Comparison of ENCODE assay signal across 18 cellular contexts in genomic region chr4:123589361-123589760, GRCh38.
DNase-seq lines count a peak whose midpoint lies in the region; ATAC-seq and TF ChIP-seq lines count a peak whose summit lies in the region.
"Had no signal": no experiment of that assay in that cellular context is flagged by ENCODE, and none has a peak within 500 bp of the region (broad histone marks: within the 10 kb centered on the region; RNA-seq: fewer than 3 reads in every experiment).

No MANE protein-coding gene starts in this region.

- no peak for TF ChIP-seq POLR2A in transverse colon (IDR thresholded peaks at IDR 0.05)

- peak overlapping the region; percentile 32 for H3K27ac ChIP-seq in left ventricle myocardium inferior (replicated peaks)
- H3K27ac ChIP-seq in PC-3 (ENCODE audit: low read length) = peak overlapping the region; percentile 98
- peak overlapping the region; percentile 95 for H3K27ac ChIP-seq in mesenchymal stem cell (ENCODE audit: low read length, poor library complexity, severe bottlenecking)
- H3K27ac ChIP-seq in transverse colon = peak overlapping the region; percentile 65 to 83 (median 78)
- peak overlapping the region in 1 of 2 donors; percentile 70 for H3K27ac ChIP-seq in aorta (ENCODE audit: low read depth in 1 of 2, low read length in 2 of 2)
- H3K27ac ChIP-seq: cardiac muscle cell had no signal

- no peak overlapping the region for H2AK5ac ChIP-seq in mesenchymal stem cell (ENCODE audit: low read length, severe bottlenecking)

- no peaks in the 10 kb centered on the region for H3K79me2 ChIP-seq in PC-3 (ENCODE audit: low read length)
- H3K79me2 ChIP-seq: parathyroid adenoma had no signal

- H2BK5ac ChIP-seq in mesenchymal stem cell (ENCODE audit: low read depth, low read length, poor library complexity, severe bottlenecking) = no peak overlapping the region

- no peak for TF ChIP-seq EP300 in transverse colon (IDR thresholded peaks at IDR 0.05; ENCODE audit: low read depth)

- no peak overlapping the region for H3K23ac ChIP-seq in mesenchymal stem cell (ENCODE audit: low read length in 2 of 2)

- intact Hi-C loops in left ventricle myocardium inferior (cut with micrococcal nuclease) = no loop called here
- intact Hi-C loops in cardiac septum (cut with DNase I) = no loop called here
- intact Hi-C loops in PC-3 (cut with micrococcal nuclease) = loop anchor here (2.0 to 5.0 kb wide), 2 partner anchors 27 to 467 kb away; no protein-coding TSS in a partner anchor
- intact Hi-C loops in transverse colon (cut with DNase I; ENCODE audit: low total_unique reads) = no loop called here
- intact Hi-C loops in aorta (cut with DNase I) = loop anchor here in 1 of 2 donors (5.0 kb wide), 1 partner anchor 63 kb away; no protein-coding TSS in a partner anchor

- DNase-seq in left ventricle myocardium inferior = no peak
- DNase-seq in cardiac septum (ENCODE audit: low spot score) = no peak
- no peak for DNase-seq in PC-3
- no peak for DNase-seq in mesenchymal stem cell
- DNase-seq in transverse colon = no peak
- DNase-seq in aorta = no peak
- no peak for DNase-seq in kidney glomerular epithelial cell (lab: John Stamatoyannopoulos, UW)
- no peak for DNase-seq in activated T-cell treated with anti-CD3 and anti-CD28 coated beads for 4 hours
- DNase-seq: activated CD4-positive, alpha-beta memory T cell treated with anti-CD3 and anti-CD28 coated beads for 36 hours; activated T-cell treated with anti-CD3 and anti-CD28 coated beads, Interleukin-2, amount 50 U/mL, for 48 hours; effector memory CD4-positive, alpha-beta T cell; Kasumi-1; NCI-H1694; NCI-H446; stimulated activated naive CD4-positive, alpha-beta T cell treated with Interleukin-2 at 50 U/mL for 16 hours had no signal

- H3K4me3 ChIP-seq in left ventricle myocardium inferior = no peak overlapping the region
- peak overlapping the region; percentile 45; the same call in 1 of the 2 replicates for H3K4me3 ChIP-seq in PC-3 (ENCODE audit: low read length)
- H3K4me3 ChIP-seq in mesenchymal stem cell (ENCODE audit: insufficient read depth in 1 of 2, low read depth in 1 of 2, low read length in 2 of 2) = no peak overlapping the region
- no peak overlapping the region for H3K4me3 ChIP-seq in transverse colon
- no peak overlapping the region for H3K4me3 ChIP-seq in aorta (ENCODE audit: low read length in 2 of 2)
- H3K4me3 ChIP-seq: cardiac muscle cell, mucosa of descending colon had no signal

- H2AFZ ChIP-seq in PC-3 (ENCODE audit: low read length) (no peak overlapping the region), mesenchymal stem cell (ENCODE audit: low read depth, low read length) (no peak overlapping the region)
- H2AFZ ChIP-seq: parathyroid adenoma had no signal

- H2BK15ac ChIP-seq in mesenchymal stem cell (ENCODE audit: low read depth, poor library complexity, severe bottlenecking) = no peak overlapping the region

- no peaks in the 10 kb centered on the region for H3K36me3 ChIP-seq in left ventricle myocardium inferior
- H3K36me3 ChIP-seq in PC-3 (ENCODE audit: low read depth, low read length) = no peaks in the 10 kb centered on the region
- no peaks in the 10 kb centered on the region for H3K36me3 ChIP-seq in mesenchymal stem cell (ENCODE audit: control insufficient read depth in 1 of 2, insufficient read depth in 2 of 2, low read depth in 1 of 2, low read length in 2 of 2)
- no peaks in the 10 kb centered on the region for H3K36me3 ChIP-seq in transverse colon
- no peaks in the 10 kb centered on the region for H3K36me3 ChIP-seq in aorta (ENCODE audit: control insufficient read depth in 1 of 2, insufficient read depth in 2 of 2, low read length in 1 of 2)
- H3K36me3 ChIP-seq: cardiac muscle cell had no signal

- no peaks in the 10 kb centered on the region for H4K20me1 ChIP-seq in PC-3 (ENCODE audit: low read length)

- H3K9me3 ChIP-seq in left ventricle myocardium inferior (replicated peaks) (no peaks in the 10 kb centered on the region), PC-3 (ENCODE audit: low read length) (no peaks in the 10 kb centered on the region), mesenchymal stem cell (ENCODE audit: control insufficient read depth, low read length) (no peaks in the 10 kb centered on the region), transverse colon (no peaks in the 10 kb centered on the region), aorta (ENCODE audit: control insufficient read depth, low read length) (no peaks in the 10 kb centered on the region)
- H3K9me3 ChIP-seq: mucosa of descending colon had no signal

- in situ Hi-C loops in transverse colon (cut with MboI; ENCODE audit: low pct_ligation_motif_present in 1 of 4, low pct_unique_long_range_greater_than_20kb in 1 of 4, low sequenced_read_pairs in 3 of 4) = loop anchor here in 1 of 4 donors (25.0 kb wide), 1 partner anchor 1123 kb away; the partner anchor contains the start of gene ANKRD50

- no peak overlapping the region for H2BK12ac ChIP-seq in mesenchymal stem cell (ENCODE audit: low read length in 2 of 2)

- no peak for TF ChIP-seq CTCF in left ventricle myocardium inferior (IDR thresholded peaks at IDR 0.05; ENCODE audit: borderline replicate concordance)
- no peak for TF ChIP-seq CTCF in PC-3 (conservative IDR thresholded peaks at IDR 0.05; ENCODE audit: low read depth, low read length)
- no peak for TF ChIP-seq CTCF in transverse colon (IDR thresholded peaks at IDR 0.05)

- H3F3A ChIP-seq in PC-3 (ENCODE audit: low read length, unreplicated experiment) = peaks cover 11% of the 10 kb centered on the region

- H3K9ac ChIP-seq in PC-3 (ENCODE audit: low read length) (peak overlapping the region; percentile 62; the same call in 1 of the 2 replicates), mesenchymal stem cell (ENCODE audit: low read length) (no peak overlapping the region)
- H3K9ac ChIP-seq: parathyroid adenoma had no signal

- H2BK120ac ChIP-seq in mesenchymal stem cell (ENCODE audit: low read depth, low read length) = no peak overlapping the region

- H3K79me1 ChIP-seq in mesenchymal stem cell (replicated peaks; ENCODE audit: low read length, poor library complexity, severe bottlenecking) = no peaks in the 10 kb centered on the region

- no peaks in the 10 kb centered on the region for H3K9me2 ChIP-seq in PC-3 (replicated peaks; ENCODE audit: low read length)

- H4K8ac ChIP-seq in mesenchymal stem cell (ENCODE audit: low read length) = no peak overlapping the region

- H4K91ac ChIP-seq in mesenchymal stem cell (ENCODE audit: low read length) = no peak overlapping the region

- CTCF ChIA-PET in PC-3 (lab: Charles Lee) = no interaction called here

- H3K18ac ChIP-seq in mesenchymal stem cell (ENCODE audit: low read depth in 1 of 2, low read length in 2 of 2) = no peak overlapping the region

- no peak overlapping the region for H3K14ac ChIP-seq in mesenchymal stem cell (ENCODE audit: low read length in 2 of 2)

- ATAC-seq in PC-3 (no peak), aorta (ENCODE audit: low FRiP score) (no peak)

- H3K4me2 ChIP-seq in PC-3 (ENCODE audit: low read length) (peak overlapping the region; percentile 65), mesenchymal stem cell (ENCODE audit: low read length, poor library complexity, severe bottlenecking) (no peak overlapping the region)

- H3K4me1 ChIP-seq in left ventricle myocardium inferior = no peaks in the 10 kb centered on the region
- H3K4me1 ChIP-seq in PC-3 (ENCODE audit: insufficient read depth, low read length) = peaks cover 26% of the 10 kb centered on the region
- H3K4me1 ChIP-seq in mesenchymal stem cell (ENCODE audit: control insufficient read depth, insufficient read depth, low read depth, low read length) = peaks cover 6% of the 10 kb centered on the region
- H3K4me1 ChIP-seq in transverse colon = peaks cover 7 to 25% (median 20%) of the 10 kb centered on the region in 4 donors
- H3K4me1 ChIP-seq in aorta (ENCODE audit: control insufficient read depth in 1 of 2, insufficient read depth in 2 of 2, low read length in 2 of 2) = peaks cover 0 to 4% of the 10 kb centered on the region in 2 donors
- H3K4me1 ChIP-seq: parathyroid adenoma had no signal

- no TSS peak for BruUV-seq in PC-3 (replicated peaks; lab: Mats Ljungman, UMichigan)

- no peaks in the 10 kb centered on the region for H3K27me3 ChIP-seq in left ventricle myocardium inferior (ENCODE audit: low read depth)
- no peaks in the 10 kb centered on the region for H3K27me3 ChIP-seq in PC-3 (ENCODE audit: low read length)
- H3K27me3 ChIP-seq in mesenchymal stem cell (ENCODE audit: control insufficient read depth in 1 of 2, insufficient read depth in 1 of 2, low read length in 2 of 2) = no peaks in the 10 kb centered on the region
- H3K27me3 ChIP-seq in transverse colon = no peaks in the 10 kb centered on the region
- H3K27me3 ChIP-seq in aorta (ENCODE audit: control insufficient read depth in 1 of 2, insufficient read depth in 2 of 2, low read length in 1 of 2) = no peaks in the 10 kb centered on the region
- H3K27me3 ChIP-seq: cardiac muscle cell had no signal

- no peak overlapping the region for H3K4ac ChIP-seq in mesenchymal stem cell (ENCODE audit: low read depth in 1 of 2, low read length in 2 of 2)

- WGBS in mesenchymal stem cell = 40% methylated on average over 1 of the region's 3 CpGs
- WGBS in transverse colon (ENCODE audit: low coverage in 1 of 2), 2 donors = 80 to 82% methylated on average over 3 of the region's 3 CpGs
- WGBS in aorta, 2 donors = 94% methylated on average over 3 of the region's 3 CpGs

- POLR2A ChIA-PET in PC-3 (lab: Charles Lee; ENCODE audit: unreplicated experiment) = no interaction called here
